Comparison of ENCODE assay signal across 1 cellular context in the genomic region with DNA sequence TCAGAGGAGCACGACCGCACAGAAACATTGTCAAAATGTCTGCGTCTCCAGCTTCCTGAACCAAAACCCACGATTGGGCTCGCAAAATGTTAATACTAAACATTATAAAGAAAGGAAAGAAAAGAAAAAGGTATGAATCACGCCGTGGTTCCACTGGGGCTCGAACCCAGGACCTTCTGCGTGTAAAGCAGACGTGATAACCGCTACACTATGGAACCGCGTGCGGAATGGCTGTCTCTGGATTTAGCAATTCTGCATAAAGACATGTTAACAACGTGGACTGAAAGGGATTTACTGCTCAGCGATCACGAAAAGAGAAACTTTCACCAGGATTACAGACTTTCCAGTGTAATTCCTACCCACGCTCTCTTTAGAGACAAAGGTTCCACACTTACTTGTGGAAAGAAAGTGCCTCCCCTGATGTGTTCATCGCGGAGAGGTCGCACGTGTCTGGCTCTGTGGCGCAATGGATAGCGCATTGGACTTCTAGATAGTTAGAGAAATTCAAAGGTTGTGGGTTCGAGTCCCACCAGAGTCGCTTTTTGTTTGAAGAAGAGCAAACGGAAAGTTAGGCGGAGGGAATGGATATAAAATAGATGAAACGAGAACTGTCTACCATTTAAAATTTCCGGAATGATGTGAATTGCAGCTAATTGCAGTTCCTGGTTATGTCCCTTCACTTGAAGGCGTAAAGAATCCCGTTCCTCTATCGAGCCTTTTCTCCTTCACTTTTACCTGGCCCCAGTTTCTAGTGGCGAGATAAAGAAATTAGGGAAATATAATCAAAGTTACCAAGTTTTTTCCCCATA.
TF ChIP-seq lines count a peak whose summit lies in the region.

No MANE protein-coding gene starts in this region.

TF ChIP-seq in HepG2, 621 proteins besides CTCF, POLR2A, EP300 and RAD21 (continued from another document and continues in another):
- TF ChIP-seq, protein P1, sequence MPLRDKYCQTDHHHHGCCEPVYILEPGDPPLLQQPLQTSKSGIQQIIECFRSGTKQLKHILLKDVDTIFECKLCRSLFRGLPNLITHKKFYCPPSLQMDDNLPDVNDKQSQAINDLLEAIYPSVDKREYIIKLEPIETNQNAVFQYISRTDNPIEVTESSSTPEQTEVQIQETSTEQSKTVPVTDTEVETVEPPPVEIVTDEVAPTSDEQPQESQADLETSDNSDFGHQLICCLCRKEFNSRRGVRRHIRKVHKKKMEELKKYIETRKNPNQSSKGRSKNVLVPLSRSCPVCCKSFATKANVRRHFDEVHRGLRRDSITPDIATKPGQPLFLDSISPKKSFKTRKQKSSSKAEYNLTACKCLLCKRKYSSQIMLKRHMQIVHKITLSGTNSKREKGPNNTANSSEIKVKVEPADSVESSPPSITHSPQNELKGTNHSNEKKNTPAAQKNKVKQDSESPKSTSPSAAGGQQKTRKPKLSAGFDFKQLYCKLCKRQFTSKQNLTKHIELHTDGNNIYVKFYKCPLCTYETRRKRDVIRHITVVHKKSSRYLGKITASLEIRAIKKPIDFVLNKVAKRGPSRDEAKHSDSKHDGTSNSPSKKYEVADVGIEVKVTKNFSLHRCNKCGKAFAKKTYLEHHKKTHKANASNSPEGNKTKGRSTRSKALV (CRISPR knock-in tag; IDR thresholded peaks at IDR 0.05) = no peak
- peak; percentile 90 for TF ChIP-seq CEBPG (CRISPR knock-in tag; IDR thresholded peaks at IDR 0.05)
- peak; percentile 61; the same call in 1 of the 2 replicates for TF ChIP-seq ADNP (CRISPR knock-in tag; IDR thresholded peaks at IDR 0.05)
- 0 out of 2 replicates have a peak, but pooled peaks have one; percentile 35 for TF ChIP-seq SIN3B (IDR thresholded peaks at IDR 0.05; ENCODE audit: low read length)
- TF ChIP-seq ZIK1 (CRISPR knock-in tag; IDR thresholded peaks at IDR 0.05; ENCODE audit: borderline replicate concordance, low read depth) = no peak; the same call in 1 of the 2 replicates
- TF ChIP-seq, protein P2, sequence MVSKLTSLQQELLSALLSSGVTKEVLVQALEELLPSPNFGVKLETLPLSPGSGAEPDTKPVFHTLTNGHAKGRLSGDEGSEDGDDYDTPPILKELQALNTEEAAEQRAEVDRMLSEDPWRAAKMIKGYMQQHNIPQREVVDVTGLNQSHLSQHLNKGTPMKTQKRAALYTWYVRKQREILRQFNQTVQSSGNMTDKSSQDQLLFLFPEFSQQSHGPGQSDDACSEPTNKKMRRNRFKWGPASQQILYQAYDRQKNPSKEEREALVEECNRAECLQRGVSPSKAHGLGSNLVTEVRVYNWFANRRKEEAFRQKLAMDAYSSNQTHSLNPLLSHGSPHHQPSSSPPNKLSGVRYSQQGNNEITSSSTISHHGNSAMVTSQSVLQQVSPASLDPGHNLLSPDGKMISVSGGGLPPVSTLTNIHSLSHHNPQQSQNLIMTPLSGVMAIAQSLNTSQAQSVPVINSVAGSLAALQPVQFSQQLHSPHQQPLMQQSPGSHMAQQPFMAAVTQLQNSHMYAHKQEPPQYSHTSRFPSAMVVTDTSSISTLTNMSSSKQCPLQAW (CRISPR knock-in tag; IDR thresholded peaks at IDR 0.05) = peak; percentile 54; the same call in 1 of the 2 replicates
- TF ChIP-seq SNRNP70 (IDR thresholded peaks at IDR 0.05; ENCODE audit: low read depth, low read length) = no peak
- TF ChIP-seq ZNF234 (CRISPR knock-in tag; conservative IDR thresholded peaks at IDR 0.05) = 0 out of 2 replicates have a peak, but pooled peaks have one; percentile 45
- TF ChIP-seq ZNF605 (CRISPR knock-in tag; IDR thresholded peaks at IDR 0.05) = no peak
- no peak for TF ChIP-seq SMYD3 (CRISPR knock-in tag; IDR thresholded peaks at IDR 0.05)
- TF ChIP-seq, protein P3, sequence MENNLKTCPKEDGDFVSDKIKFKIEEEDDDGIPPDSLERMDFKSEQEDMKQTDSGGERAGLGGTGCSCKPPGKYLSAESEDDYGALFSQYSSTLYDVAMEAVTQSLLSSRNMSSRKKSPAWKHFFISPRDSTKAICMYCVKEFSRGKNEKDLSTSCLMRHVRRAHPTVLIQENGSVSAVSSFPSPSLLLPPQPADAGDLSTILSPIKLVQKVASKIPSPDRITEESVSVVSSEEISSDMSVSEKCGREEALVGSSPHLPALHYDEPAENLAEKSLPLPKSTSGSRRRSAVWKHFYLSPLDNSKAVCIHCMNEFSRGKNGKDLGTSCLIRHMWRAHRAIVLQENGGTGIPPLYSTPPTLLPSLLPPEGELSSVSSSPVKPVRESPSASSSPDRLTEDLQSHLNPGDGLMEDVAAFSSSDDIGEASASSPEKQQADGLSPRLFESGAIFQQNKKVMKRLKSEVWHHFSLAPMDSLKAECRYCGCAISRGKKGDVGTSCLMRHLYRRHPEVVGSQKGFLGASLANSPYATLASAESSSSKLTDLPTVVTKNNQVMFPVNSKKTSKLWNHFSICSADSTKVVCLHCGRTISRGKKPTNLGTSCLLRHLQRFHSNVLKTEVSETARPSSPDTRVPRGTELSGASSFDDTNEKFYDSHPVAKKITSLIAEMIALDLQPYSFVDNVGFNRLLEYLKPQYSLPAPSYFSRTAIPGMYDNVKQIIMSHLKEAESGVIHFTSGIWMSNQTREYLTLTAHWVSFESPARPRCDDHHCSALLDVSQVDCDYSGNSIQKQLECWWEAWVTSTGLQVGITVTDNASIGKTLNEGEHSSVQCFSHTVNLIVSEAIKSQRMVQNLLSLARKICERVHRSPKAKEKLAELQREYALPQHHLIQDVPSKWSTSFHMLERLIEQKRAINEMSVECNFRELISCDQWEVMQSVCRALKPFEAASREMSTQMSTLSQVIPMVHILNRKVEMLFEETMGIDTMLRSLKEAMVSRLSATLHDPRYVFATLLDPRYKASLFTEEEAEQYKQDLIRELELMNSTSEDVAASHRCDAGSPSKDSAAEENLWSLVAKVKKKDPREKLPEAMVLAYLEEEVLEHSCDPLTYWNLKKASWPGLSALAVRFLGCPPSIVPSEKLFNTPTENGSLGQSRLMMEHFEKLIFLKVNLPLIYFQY (CRISPR knock-in tag; IDR thresholded peaks at IDR 0.05; ENCODE audit: borderline replicate concordance) = peak; percentile 17; the same call in 1 of the 2 replicates
- peak; percentile 90 for TF ChIP-seq ASH2L (IDR thresholded peaks at IDR 0.05; ENCODE audit: insufficient read length, low read depth, low read length)
- TF ChIP-seq, protein P4, sequence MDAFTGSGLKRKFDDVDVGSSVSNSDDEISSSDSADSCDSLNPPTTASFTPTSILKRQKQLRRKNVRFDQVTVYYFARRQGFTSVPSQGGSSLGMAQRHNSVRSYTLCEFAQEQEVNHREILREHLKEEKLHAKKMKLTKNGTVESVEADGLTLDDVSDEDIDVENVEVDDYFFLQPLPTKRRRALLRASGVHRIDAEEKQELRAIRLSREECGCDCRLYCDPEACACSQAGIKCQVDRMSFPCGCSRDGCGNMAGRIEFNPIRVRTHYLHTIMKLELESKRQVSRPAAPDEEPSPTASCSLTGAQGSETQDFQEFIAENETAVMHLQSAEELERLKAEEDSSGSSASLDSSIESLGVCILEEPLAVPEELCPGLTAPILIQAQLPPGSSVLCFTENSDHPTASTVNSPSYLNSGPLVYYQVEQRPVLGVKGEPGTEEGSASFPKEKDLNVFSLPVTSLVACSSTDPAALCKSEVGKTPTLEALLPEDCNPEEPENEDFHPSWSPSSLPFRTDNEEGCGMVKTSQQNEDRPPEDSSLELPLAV (CRISPR knock-in tag; conservative IDR thresholded peaks at IDR 0.05; ENCODE audit: low read depth) = no peak
- TF ChIP-seq ZBTB42 (CRISPR knock-in tag; IDR thresholded peaks at IDR 0.05) = no peak
- TF ChIP-seq ELF3 (CRISPR knock-in tag; IDR thresholded peaks at IDR 0.05) = 0 out of 2 replicates have a peak, but pooled peaks have one; percentile 23
- 0 out of 2 replicates have a peak, but pooled peaks have one; percentile 10 for TF ChIP-seq ZNF34 (CRISPR knock-in tag; IDR thresholded peaks at IDR 0.05; ENCODE audit: borderline replicate concordance)
- TF ChIP-seq SAP130 (CRISPR knock-in tag; IDR thresholded peaks at IDR 0.05; ENCODE audit: low read depth) = peak; percentile 64
- 0 out of 2 replicates have a peak, but pooled peaks have one; percentile 0 for TF ChIP-seq RFXAP (CRISPR knock-in tag; IDR thresholded peaks at IDR 0.05; ENCODE audit: borderline replicate concordance)
- TF ChIP-seq YY1 (IDR thresholded peaks at IDR 0.05; ENCODE audit: insufficient read depth, insufficient replicate concordance, low read depth, low read length) = peak; percentile 51
- peak in 1 of 2 experiments; percentile 4; a peak in 2 of 4 replicates for TF ChIP-seq KLF16 (CRISPR knock-in tag; IDR thresholded peaks at IDR 0.05)
- TF ChIP-seq, protein P5, sequence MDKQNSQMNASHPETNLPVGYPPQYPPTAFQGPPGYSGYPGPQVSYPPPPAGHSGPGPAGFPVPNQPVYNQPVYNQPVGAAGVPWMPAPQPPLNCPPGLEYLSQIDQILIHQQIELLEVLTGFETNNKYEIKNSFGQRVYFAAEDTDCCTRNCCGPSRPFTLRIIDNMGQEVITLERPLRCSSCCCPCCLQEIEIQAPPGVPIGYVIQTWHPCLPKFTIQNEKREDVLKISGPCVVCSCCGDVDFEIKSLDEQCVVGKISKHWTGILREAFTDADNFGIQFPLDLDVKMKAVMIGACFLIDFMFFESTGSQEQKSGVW (CRISPR knock-in tag; IDR thresholded peaks at IDR 0.05; ENCODE audit: borderline replicate concordance) = 0 out of 2 replicates have a peak, but pooled peaks have one; percentile 60
- peak; percentile 29; the same call in 1 of the 2 replicates for TF ChIP-seq HOXA3 (CRISPR knock-in tag; IDR thresholded peaks at IDR 0.05)
- TF ChIP-seq KDM3A (CRISPR knock-in tag; IDR thresholded peaks at IDR 0.05; ENCODE audit: low read depth) = 0 out of 2 replicates have a peak, but pooled peaks have one; percentile 15
- peak; percentile 8; the same call in 1 of the 2 replicates for TF ChIP-seq ZNF607 (CRISPR knock-in tag; IDR thresholded peaks at IDR 0.05; ENCODE audit: borderline replicate concordance)
- TF ChIP-seq CREM (IDR thresholded peaks at IDR 0.05) = peak; percentile 43; the same call in 1 of the 2 replicates
- no peak for TF ChIP-seq CREM (CRISPR knock-in tag; IDR thresholded peaks at IDR 0.05)
- TF ChIP-seq NCOR1 (IDR thresholded peaks at IDR 0.05; ENCODE audit: borderline replicate concordance, low read length) = peak; percentile 79
- TF ChIP-seq KMT2B (CRISPR knock-in tag; IDR thresholded peaks at IDR 0.05) = 0 out of 2 replicates have a peak, but pooled peaks have one; percentile 4
- TF ChIP-seq ZKSCAN1 (IDR thresholded peaks at IDR 0.05; ENCODE audit: low read length) = no peak; the same call in 1 of the 2 replicates
- TF ChIP-seq EHMT2 (IDR thresholded peaks at IDR 0.05; ENCODE audit: borderline replicate concordance, low read depth, low read length) = peak; percentile 59; the same call in 1 of the 2 replicates
- TF ChIP-seq, protein P6, sequence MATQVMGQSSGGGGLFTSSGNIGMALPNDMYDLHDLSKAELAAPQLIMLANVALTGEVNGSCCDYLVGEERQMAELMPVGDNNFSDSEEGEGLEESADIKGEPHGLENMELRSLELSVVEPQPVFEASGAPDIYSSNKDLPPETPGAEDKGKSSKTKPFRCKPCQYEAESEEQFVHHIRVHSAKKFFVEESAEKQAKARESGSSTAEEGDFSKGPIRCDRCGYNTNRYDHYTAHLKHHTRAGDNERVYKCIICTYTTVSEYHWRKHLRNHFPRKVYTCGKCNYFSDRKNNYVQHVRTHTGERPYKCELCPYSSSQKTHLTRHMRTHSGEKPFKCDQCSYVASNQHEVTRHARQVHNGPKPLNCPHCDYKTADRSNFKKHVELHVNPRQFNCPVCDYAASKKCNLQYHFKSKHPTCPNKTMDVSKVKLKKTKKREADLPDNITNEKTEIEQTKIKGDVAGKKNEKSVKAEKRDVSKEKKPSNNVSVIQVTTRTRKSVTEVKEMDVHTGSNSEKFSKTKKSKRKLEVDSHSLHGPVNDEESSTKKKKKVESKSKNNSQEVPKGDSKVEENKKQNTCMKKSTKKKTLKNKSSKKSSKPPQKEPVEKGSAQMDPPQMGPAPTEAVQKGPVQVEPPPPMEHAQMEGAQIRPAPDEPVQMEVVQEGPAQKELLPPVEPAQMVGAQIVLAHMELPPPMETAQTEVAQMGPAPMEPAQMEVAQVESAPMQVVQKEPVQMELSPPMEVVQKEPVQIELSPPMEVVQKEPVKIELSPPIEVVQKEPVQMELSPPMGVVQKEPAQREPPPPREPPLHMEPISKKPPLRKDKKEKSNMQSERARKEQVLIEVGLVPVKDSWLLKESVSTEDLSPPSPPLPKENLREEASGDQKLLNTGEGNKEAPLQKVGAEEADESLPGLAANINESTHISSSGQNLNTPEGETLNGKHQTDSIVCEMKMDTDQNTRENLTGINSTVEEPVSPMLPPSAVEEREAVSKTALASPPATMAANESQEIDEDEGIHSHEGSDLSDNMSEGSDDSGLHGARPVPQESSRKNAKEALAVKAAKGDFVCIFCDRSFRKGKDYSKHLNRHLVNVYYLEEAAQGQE (IDR thresholded peaks at IDR 0.05; ENCODE audit: borderline replicate concordance in 1 of 2, low read depth in 1 of 2, low read length in 2 of 2) = peak in 1 of 2 experiments; percentile 2; a peak in 1 of 4 replicates
- 0 out of 2 replicates have a peak, but pooled peaks have one; percentile 3 for TF ChIP-seq GATAD2A (CRISPR knock-in tag; IDR thresholded peaks at IDR 0.05)
- TF ChIP-seq, protein P7, sequence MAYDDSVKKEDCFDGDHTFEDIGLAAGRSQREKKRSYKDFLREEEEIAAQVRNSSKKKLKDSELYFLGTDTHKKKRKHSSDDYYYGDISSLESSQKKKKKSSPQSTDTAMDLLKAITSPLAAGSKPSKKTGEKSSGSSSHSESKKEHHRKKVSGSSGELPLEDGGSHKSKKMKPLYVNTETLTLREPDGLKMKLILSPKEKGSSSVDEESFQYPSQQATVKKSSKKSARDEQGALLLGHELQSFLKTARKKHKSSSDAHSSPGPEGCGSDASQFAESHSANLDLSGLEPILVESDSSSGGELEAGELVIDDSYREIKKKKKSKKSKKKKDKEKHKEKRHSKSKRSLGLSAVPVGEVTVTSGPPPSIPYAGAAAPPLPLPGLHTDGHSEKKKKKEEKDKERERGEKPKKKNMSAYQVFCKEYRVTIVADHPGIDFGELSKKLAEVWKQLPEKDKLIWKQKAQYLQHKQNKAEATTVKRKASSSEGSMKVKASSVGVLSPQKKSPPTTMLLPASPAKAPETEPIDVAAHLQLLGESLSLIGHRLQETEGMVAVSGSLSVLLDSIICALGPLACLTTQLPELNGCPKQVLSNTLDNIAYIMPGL (CRISPR knock-in tag; IDR thresholded peaks at IDR 0.05; ENCODE audit: borderline replicate concordance in 1 of 2, low read depth in 1 of 2) = peak; percentile 96 to 99
- TF ChIP-seq ERF (CRISPR knock-in tag; IDR thresholded peaks at IDR 0.05) = peak; percentile 42; the same call in 1 of the 2 replicates
- 0 out of 2 replicates have a peak, but pooled peaks have one; percentile 18 for TF ChIP-seq PHF20 (CRISPR knock-in tag; IDR thresholded peaks at IDR 0.05)
- peak; percentile 43; the same call in 1 of the 2 replicates for TF ChIP-seq PHF8 (CRISPR knock-in tag; IDR thresholded peaks at IDR 0.05)
- peak; percentile 46 for TF ChIP-seq FOSL2 (CRISPR knock-in tag; IDR thresholded peaks at IDR 0.05)
